In the genomic region with DNA sequence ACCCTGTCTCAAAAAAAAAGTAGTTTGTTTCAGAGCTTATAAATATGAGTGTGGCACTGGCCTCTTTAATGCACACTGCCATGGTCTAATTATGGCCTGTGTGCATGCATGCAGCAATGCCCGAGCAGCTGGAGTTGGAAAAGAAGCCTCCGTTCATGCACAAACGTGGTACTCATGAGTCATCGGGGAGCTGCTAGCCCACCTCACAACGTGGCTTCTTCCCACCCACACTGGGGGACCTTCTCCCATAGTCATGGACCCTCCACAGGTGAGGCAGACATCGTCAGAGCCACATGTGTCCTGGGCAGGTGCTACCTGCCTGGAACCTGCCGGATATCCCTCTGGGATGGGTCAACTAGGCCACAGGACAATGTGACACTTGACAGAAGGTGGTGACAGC, we compare ENCODE assay signal across 16 cellular contexts.
DNase-seq lines count a peak whose midpoint lies in the region; ATAC-seq, FAIRE-seq and TF ChIP-seq lines count a peak whose summit lies in the region.
"Had no signal": no experiment of that assay in that cellular context is flagged by ENCODE, and none has a peak within 500 bp of the region (broad histone marks: within the 10 kb centered on the region; RNA-seq: fewer than 3 reads in every experiment).

No MANE protein-coding gene starts in this region.

- no peak overlapping the region for H3K4ac ChIP-seq in H1 (replicated peaks; ENCODE audit: insufficient read length, low read depth, low read length)

- peaks cover 43% of the 10 kb centered on the region for H3K4me1 Mint-ChIP-seq in activated T-helper 2 cell treated with anti-CD3 and anti-CD28 coated beads, Interferon-gamma antibody, Interleukin-2, Interleukin-4, amounts not matched to agents 10 μg/mL and 5 μg/mL and 100 μg/mL, durations not matched to agents 14 hours and 24 hours and 36 hours (ENCODE audit: low read depth)

- TF ChIP-seq RAD21 in H1 (IDR thresholded peaks at IDR 0.05 in 1 of 2, conservative IDR thresholded peaks at IDR 0.05 in 1 of 2; ENCODE audit: low read depth in 2 of 2, low read length in 2 of 2) = no peak

- TF ChIP-seq POLR2A in H1 (IDR thresholded peaks at IDR 0.05; ENCODE audit: control extremely low read depth in 1 of 2, low read depth in 2 of 2, low read length in 2 of 2) = no peak

- H3K27ac Mint-ChIP-seq in activated T-helper 2 cell treated with anti-CD3 and anti-CD28 coated beads, Interferon-gamma antibody, Interleukin-2, Interleukin-4, amounts not matched to agents 10 μg/mL and 5 μg/mL and 100 μg/mL, durations not matched to agents 14 hours and 24 hours and 36 hours = no peak overlapping the region
- H3K27ac Mint-ChIP-seq: GM23338 had no signal

- CTCF ChIA-PET in H1 (lab: Charles Lee; ENCODE audit: partially characterized antibody) = interaction anchor here (0.6 to 2.0 kb wide), 4 partner anchors 11 to 57 kb away, joined by 3 to 8 read pairs (median 4); no protein-coding TSS in a partner anchor

- no peak overlapping the region for H2BK5ac ChIP-seq in H1 (ENCODE audit: low read depth, low read length)

- H2BK120ac ChIP-seq in H1 (replicated peaks; ENCODE audit: low read depth, low read length) = no peak overlapping the region

- H2AK5ac ChIP-seq in H1 (ENCODE audit: low read depth, low read length) = no peak overlapping the region

- no peak overlapping the region for H2BK15ac ChIP-seq in H1 (ENCODE audit: low read length)

- peak; percentile 41 for DNase-seq in activated effector memory CD4-positive, alpha-beta T cell treated with anti-CD3 and anti-CD28 coated beads, Interleukin-2, amount 50 U/mL, for 16 hours
- DNase-seq in activated effector memory CD4-positive, alpha-beta T cell treated with Interleukin-2 at 50 U/mL for 16 hours = no peak
- no peak for DNase-seq in H1 (ENCODE audit: low read depth in 1 of 2, low spot score in 2 of 2)
- DNase-seq in osteoblast (ENCODE audit: insufficient read length, low spot score, missing footprints) = peak; percentile 22
- DNase-seq in upper lobe of right lung = peak; percentile 39
- no peak for DNase-seq in NCI-H2107 (lab: John Stamatoyannopoulos, UW)
- DNase-seq in activated T-helper 2 cell treated with anti-CD3 and anti-CD28 coated beads, Interferon-gamma antibody, Interleukin-2, Interleukin-4, amounts not matched to agents 10 μg/mL and 5 μg/mL and 100 μg/mL, durations not matched to agents 14 hours and 24 hours and 36 hours (ENCODE audit: low spot score) = no peak
- DNase-seq: C1 segment of cervical spinal cord, DMS79 treated with DMSO at 0.1 percent for 48 hours, NCI-H1436, NCI-H2029 treated with DMSO at 0.1 percent for 48 hours, NCI-H510A, PC-9 had no signal

- FAIRE-seq in H1 (lab: Jason Lieb, UNC) = no peak
- FAIRE-seq: A204.1 had no signal

- no peak overlapping the region for H2BK12ac ChIP-seq in H1 (ENCODE audit: low read depth, low read length)

- H3K18ac ChIP-seq in H1 (ENCODE audit: extremely low read depth, low read length) = no peak overlapping the region

- H3K36me3 ChIP-seq in H1 (ENCODE audit: control insufficient read depth in 2 of 4, insufficient read depth in 4 of 4, low read length in 3 of 4) (no peaks in the 10 kb centered on the region), osteoblast (ENCODE audit: insufficient read depth, low read length) (no peaks in the 10 kb centered on the region), upper lobe of right lung (no peaks in the 10 kb centered on the region)

- ATAC-seq in upper lobe of right lung (no peak), esophagus mucosa (no peak)
- ATAC-seq: GM23338 had no signal

- no peak overlapping the region for H3K23ac ChIP-seq in H1 (ENCODE audit: insufficient read length)

- H3K27me3 ChIP-seq in H1 (replicated peaks in 1 of 4; ENCODE audit: control insufficient read depth in 3 of 4, extremely low read depth in 1 of 4, insufficient read depth in 3 of 4, low read length in 3 of 4) (no peaks in the 10 kb centered on the region), osteoblast (ENCODE audit: insufficient read depth, low read length) (no peaks in the 10 kb centered on the region), upper lobe of right lung (no peaks in the 10 kb centered on the region)

- no peaks in the 10 kb centered on the region for H3K27me3 Mint-ChIP-seq in activated T-helper 2 cell treated with anti-CD3 and anti-CD28 coated beads, Interferon-gamma antibody, Interleukin-2, Interleukin-4, amounts not matched to agents 10 μg/mL and 5 μg/mL and 100 μg/mL, durations not matched to agents 14 hours and 24 hours and 36 hours (ENCODE audit: low read depth)

- H3K4me3 ChIP-seq in H1 (ENCODE audit: extremely low read depth in 1 of 4, insufficient read depth in 2 of 4, low read depth in 3 of 4, low read length in 4 of 4) (no peak overlapping the region), osteoblast (ENCODE audit: insufficient read depth, low read length) (no peak overlapping the region), upper lobe of right lung (no peak overlapping the region)
- H3K4me3 ChIP-seq: GM23338, PC-9 had no signal

- H4K5ac ChIP-seq in H1 (ENCODE audit: insufficient read length, low read depth, low read length) = no peak overlapping the region

- no peak for TF ChIP-seq CTCF in H1 (IDR thresholded peaks at IDR 0.05; ENCODE audit: control extremely low read depth in 1 of 3, insufficient read depth in 1 of 3, low read depth in 1 of 3, low read length in 3 of 3)
- no peak for TF ChIP-seq CTCF in osteoblast (IDR thresholded peaks at IDR 0.05; ENCODE audit: extremely low read depth, low read depth, low read length)
- no peak for TF ChIP-seq CTCF in upper lobe of right lung (IDR thresholded peaks at IDR 0.05)

- H3K4me3 Mint-ChIP-seq in activated T-helper 2 cell treated with anti-CD3 and anti-CD28 coated beads, Interferon-gamma antibody, Interleukin-2, Interleukin-4, amounts not matched to agents 10 μg/mL and 5 μg/mL and 100 μg/mL, durations not matched to agents 14 hours and 24 hours and 36 hours (ENCODE audit: low read depth) = no peak overlapping the region
- H3K4me3 Mint-ChIP-seq: GM23338 had no signal

- H3K9me3 ChIP-seq in H1 (ENCODE audit: insufficient read depth in 2 of 2, low read depth in 1 of 2, low read length in 1 of 2) (no peaks in the 10 kb centered on the region), osteoblast (ENCODE audit: low read depth, low read length) (no peaks in the 10 kb centered on the region), upper lobe of right lung (no peaks in the 10 kb centered on the region)

- no peak overlapping the region for H3K9ac ChIP-seq in H1 (replicated peaks in 1 of 4; ENCODE audit: extremely low read depth in 1 of 4, low read depth in 3 of 4, low read length in 3 of 4)

- peak overlapping the region; percentile 78 for H4K91ac ChIP-seq in H1 (replicated peaks; ENCODE audit: insufficient read length, low read length)

- no peak overlapping the region for H3K56ac ChIP-seq in H1 (replicated peaks; ENCODE audit: insufficient read length, low read depth, low read length)

- no peak overlapping the region for H2BK20ac ChIP-seq in H1 (ENCODE audit: low read length)

- no peaks in the 10 kb centered on the region for H3K23me2 ChIP-seq in H1 (ENCODE audit: low read depth, low read length)

- no peak overlapping the region for H3K27ac ChIP-seq in H1 (ENCODE audit: low read depth, low read length)
- no peak overlapping the region for H3K27ac ChIP-seq in osteoblast (ENCODE audit: low read depth, low read length)
- H3K27ac ChIP-seq in upper lobe of right lung = no peak overlapping the region
- H3K27ac ChIP-seq: PC-9 had no signal

- intact Hi-C loops in upper lobe of right lung (cut with DNase I) = no loop called here
- intact Hi-C loops in activated T-helper 2 cell treated with anti-CD3 and anti-CD28 coated beads, Interferon-gamma antibody, Interleukin-2, Interleukin-4, amounts not matched to agents 10 μg/mL and 5 μg/mL and 100 μg/mL, durations not matched to agents 14 hours and 24 hours and 36 hours (cut with micrococcal nuclease) = no loop called here

- no peaks in the 10 kb centered on the region for H3K79me2 ChIP-seq in H1 (ENCODE audit: control insufficient read depth in 1 of 2, insufficient read depth in 2 of 2, low read length in 2 of 2)
- H3K79me2 ChIP-seq in osteoblast (ENCODE audit: insufficient read depth, low read length) = peaks cover 88% of the 10 kb centered on the region

- no peak overlapping the region for H2AFZ ChIP-seq in H1 (ENCODE audit: low read length)
- H2AFZ ChIP-seq in osteoblast (ENCODE audit: low read length) = no peak overlapping the region
- H2AFZ ChIP-seq: GM23338, PC-9 had no signal

- H3K14ac ChIP-seq in H1 (ENCODE audit: insufficient read length) = no peak overlapping the region

- H3K9me3 Mint-ChIP-seq in activated T-helper 2 cell treated with anti-CD3 and anti-CD28 coated beads, Interferon-gamma antibody, Interleukin-2, Interleukin-4, amounts not matched to agents 10 μg/mL and 5 μg/mL and 100 μg/mL, durations not matched to agents 14 hours and 24 hours and 36 hours = no peaks in the 10 kb centered on the region
- H3K9me3 Mint-ChIP-seq: GM23338 had no signal

- H4K20me1 ChIP-seq in H1 (replicated peaks in 1 of 2; ENCODE audit: control insufficient read depth in 1 of 2, insufficient read depth in 2 of 2, low read length in 2 of 2) = no peaks in the 10 kb centered on the region
- H4K20me1 ChIP-seq in osteoblast (ENCODE audit: insufficient read depth, low read length) = no peaks in the 10 kb centered on the region

- TF ChIP-seq EP300 in H1 (IDR thresholded peaks at IDR 0.05; ENCODE audit: borderline replicate concordance in 1 of 2, low read depth in 2 of 2, low read length in 2 of 2) = no peak

- peaks cover 10% of the 10 kb centered on the region for H3K36me3 Mint-ChIP-seq in activated T-helper 2 cell treated with anti-CD3 and anti-CD28 coated beads, Interferon-gamma antibody, Interleukin-2, Interleukin-4, amounts not matched to agents 10 μg/mL and 5 μg/mL and 100 μg/mL, durations not matched to agents 14 hours and 24 hours and 36 hours (ENCODE audit: low read depth)

- POLR2A ChIA-PET in H1 (lab: Charles Lee; ENCODE audit: partially characterized antibody) = no interaction called here

- WGBS in H1 (ENCODE audit: extremely low coverage in 1 of 2, insufficient coverage in 1 of 2, insufficient read length in 1 of 2, insufficient replicate concordance in 2 of 2, low coverage in 1 of 2, low lambda C conversion rate in 2 of 2, missing lambda C conversion rate in 1 of 2), 2 experiments = 97% methylated on average over 7 of the region's 7 CpGs; no CpG with 5 or more reads in 1 of the 2 experiments

- H3K4me1 ChIP-seq in H1 (replicated peaks in 1 of 4; ENCODE audit: control insufficient read depth in 3 of 4, insufficient read depth in 4 of 4, low read length in 3 of 4) (peaks cover 0 to 6% (median 5%) of the 10 kb centered on the region in 4 experiments), osteoblast (ENCODE audit: insufficient read depth, low read length) (peaks cover 17% of the 10 kb centered on the region), upper lobe of right lung (no peaks in the 10 kb centered on the region)

- H4K8ac ChIP-seq in H1 (ENCODE audit: extremely low read depth, insufficient read depth, low read length) = no peak overlapping the region

- no peaks in the 10 kb centered on the region for H3K79me1 ChIP-seq in H1 (ENCODE audit: low read depth, low read length)

- H3K4me2 ChIP-seq in H1 (ENCODE audit: insufficient read depth in 1 of 2, low read depth in 2 of 2, low read length in 2 of 2) = no peak overlapping the region
- H3K4me2 ChIP-seq in osteoblast (ENCODE audit: insufficient read depth, low read length) = no peak overlapping the region
- H3K4me2 ChIP-seq: GM23338, PC-9 had no signal

TF ChIP-seq in H1, 55 proteins besides CTCF, POLR2A, EP300 and RAD21 (continues in another document):
- TF ChIP-seq CBX5 (IDR thresholded peaks at IDR 0.05; ENCODE audit: low read depth, low read length) = no peak

Comparison
In these comparisons a context has a peak if more than half of its experiments do, and no peak if none do; other contexts are left out.
1. DNase-seq: peak in activated effector memory CD4-positive, alpha-beta T cell treated with anti-CD3 and anti-CD28 coated beads, Interleukin-2, amount 50 U/mL, for 16 hours (single experiment), osteoblast (single experiment) and upper lobe of right lung (single experiment); none in activated effector memory CD4-positive, alpha-beta T cell treated with Interleukin-2 at 50 U/mL for 16 hours (single experiment), H1 (0 of 2), NCI-H2107 (single experiment) and activated T-helper 2 cell treated with anti-CD3 and anti-CD28 coated beads, Interferon-gamma antibody, Interleukin-2, Interleukin-4, amounts not matched to agents 10 μg/mL and 5 μg/mL and 100 μg/mL, durations not matched to agents 14 hours and 24 hours and 36 hours (single experiment).